In the genomic region with DNA sequence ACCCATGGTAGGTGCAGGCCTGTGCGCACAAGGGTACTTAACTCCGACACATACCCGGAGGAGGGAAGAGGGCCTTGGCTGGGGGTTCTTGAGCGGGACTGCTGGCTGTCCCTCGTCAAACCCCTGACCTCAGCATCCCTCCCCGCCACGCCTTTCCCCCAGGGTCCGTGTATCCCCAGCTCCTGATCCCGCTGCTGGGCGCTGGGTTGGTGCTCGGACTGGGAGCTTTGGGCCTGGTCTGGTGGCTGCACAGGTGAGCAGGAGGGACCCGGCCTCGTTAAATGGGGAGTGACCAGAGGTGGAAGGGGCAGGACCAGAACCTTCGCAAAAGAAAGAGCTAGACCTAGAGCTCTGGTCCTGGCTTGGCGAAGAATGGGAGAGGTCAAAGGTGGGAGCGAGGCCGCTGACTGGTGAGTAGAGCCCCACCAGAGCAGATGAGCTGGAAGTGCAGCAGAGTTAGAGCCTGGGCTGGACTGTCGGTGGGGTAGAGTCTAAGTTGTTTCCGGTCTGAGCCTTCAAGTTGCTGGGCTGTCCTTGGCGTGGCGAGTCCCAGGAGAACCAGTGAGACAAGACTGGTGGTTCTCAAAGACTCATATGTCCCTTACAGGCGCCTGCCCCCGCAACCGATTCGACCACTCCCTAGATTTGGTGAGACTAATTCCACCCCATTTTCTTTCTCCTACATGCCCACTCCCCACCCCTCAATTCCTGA, we compare ENCODE assay signal across 17 cellular contexts. TPM values are rescaled to one million over a fixed set of nuclear protein-coding genes. Genes with fewer than 3 reads are reported as not detected.
"Had no signal": no experiment of that assay in that cellular context is flagged by ENCODE, and none has a peak within 500 bp of the region (broad histone marks: within the 10 kb centered on the region; RNA-seq: fewer than 3 reads in every experiment).

No MANE protein-coding gene starts in this region.

- ATAC-seq: body of pancreas; esophagus mucosa; sciatic nerve; stimulated activated naive CD8-positive, alpha-beta T cell treated with anti-CD3 and anti-CD28 coated beads, Interleukin-15, amount 100 ng/mL, for 72 hours had no signal

- DNase-seq: activated B cell treated with CpG ODN at 0.5 μM for 24 hours; activated CD4-positive, alpha-beta T cell treated with anti-CD3 and anti-CD28 coated beads, Interleukin-2, amount 10 ng/mL, durations not matched to agents 24 days and 14 days; activated naive CD4-positive, alpha-beta T cell treated with anti-CD3 and anti-CD28 coated beads, Interleukin-2, amount 50 U/mL, for 16 hours; activated T-cell treated with anti-CD3 and anti-CD28 coated beads for 4 hours; amniotic stem cell; body of pancreas; cerebellar nuclear complex; dorsolateral prefrontal cortex; stimulated activated CD4-positive, alpha-beta T cell treated with anti-CD3 and anti-CD28 coated beads, Interleukin-12 subunit alpha, Interleukin-12 subunit beta, amount 100 ng/mL, for 4 hours; stimulated activated naive CD8-positive, alpha-beta T cell treated with anti-CD3 and anti-CD28 coated beads, Interleukin-15, amount 100 ng/mL, for 72 hours had no signal

- H3K27ac Mint-ChIP-seq: activated CD4-positive, alpha-beta T cell treated with anti-CD3 and anti-CD28 coated beads, Interleukin-2, amount 10 ng/mL, durations not matched to agents 24 days and 14 days had no signal

- H3K27me3 ChIP-seq: body of pancreas, dorsolateral prefrontal cortex had no signal

- H3K4me3 Mint-ChIP-seq: activated B cell treated with CpG ODN at 0.5 μM for 24 hours; activated CD4-positive, alpha-beta T cell treated with anti-CD3 and anti-CD28 coated beads, Interleukin-2, amount 10 ng/mL, durations not matched to agents 24 days and 14 days had no signal

- H3K27ac ChIP-seq: body of pancreas, dorsolateral prefrontal cortex, thoracic aorta had no signal

- H3K9me3 Mint-ChIP-seq: activated B cell treated with CpG ODN at 0.5 μM for 24 hours; activated CD4-positive, alpha-beta T cell treated with anti-CD3 and anti-CD28 coated beads, Interleukin-2, amount 10 ng/mL, durations not matched to agents 24 days and 14 days; stimulated activated naive CD8-positive, alpha-beta T cell treated with anti-CD3 and anti-CD28 coated beads, Interleukin-15, amount 100 ng/mL, for 72 hours had no signal

- H3K27me3 Mint-ChIP-seq: activated B cell treated with CpG ODN at 0.5 μM for 24 hours; stimulated activated naive CD8-positive, alpha-beta T cell treated with anti-CD3 and anti-CD28 coated beads, Interleukin-15, amount 100 ng/mL, for 72 hours had no signal

- H3K9me3 ChIP-seq: body of pancreas, thoracic aorta had no signal

- H3K4me3 ChIP-seq: body of pancreas, dorsolateral prefrontal cortex, thoracic aorta had no signal

RNA-seq across cellular contexts. Expression of a gene that starts 1.0 kb away (rescaled TPM):
- total RNA-seq: activated B cell treated with CpG ODN at 0.5 μM for 24 hours; activated CD4-positive, alpha-beta T cell treated with anti-CD3 and anti-CD28 coated beads, Interleukin-2, amount 10 ng/mL, durations not matched to agents 24 days and 14 days; body of pancreas; glomerular endothelial cell; thoracic aorta had no signal

RNA-seq across cellular contexts. Expression of a gene that starts 2.6 kb away (rescaled TPM):
- total RNA-seq: activated B cell treated with CpG ODN at 0.5 μM for 24 hours; activated CD4-positive, alpha-beta T cell treated with anti-CD3 and anti-CD28 coated beads, Interleukin-2, amount 10 ng/mL, durations not matched to agents 24 days and 14 days; activated CD8-positive, alpha-beta memory T cell treated with anti-CD3 and anti-CD28 coated beads for 36 hours; body of pancreas; glomerular endothelial cell; posterior vena cava; thoracic aorta; urinary bladder had no signal
- polyA plus RNA-seq: urinary bladder had no signal

RNA-seq across cellular contexts. Expression of a gene that starts 9.0 kb away (rescaled TPM):
- total RNA-seq: activated B cell treated with CpG ODN at 0.5 μM for 24 hours; activated CD4-positive, alpha-beta T cell treated with anti-CD3 and anti-CD28 coated beads, Interleukin-2, amount 10 ng/mL, durations not matched to agents 24 days and 14 days; activated CD8-positive, alpha-beta memory T cell treated with anti-CD3 and anti-CD28 coated beads for 36 hours; body of pancreas; esophagus mucosa; glomerular endothelial cell; posterior vena cava; sciatic nerve; thoracic aorta had no signal
